ENCODE assay signal across 21 cellular contexts in genomic region chr2:225207026-225207425, GRCh38.
"Had no signal": no experiment of that assay in that cellular context is flagged by ENCODE, and none has a peak within 500 bp of the region (broad histone marks: within the 10 kb centered on the region; RNA-seq: fewer than 3 reads in every experiment).

No MANE protein-coding gene starts in this region.

- FAIRE-seq: endothelial cell of umbilical vein, TTC549 had no signal

- H3K4me1 Mint-ChIP-seq: activated CD4-positive, alpha-beta T cell treated with anti-CD3 and anti-CD28 coated beads, Interleukin-2, amount 10 ng/mL, durations not matched to agents 24 days and 14 days; memory B cell; naive thymus-derived CD4-positive, alpha-beta T cell had no signal

- ATAC-seq: left ventricle myocardium superior; mucosa of descending colon; naive thymus-derived CD4-positive, alpha-beta T cell; right cardiac atrium had no signal

- H3K9me3 Mint-ChIP-seq: activated CD4-positive, alpha-beta T cell treated with anti-CD3 and anti-CD28 coated beads, Interleukin-2, amount 10 ng/mL, durations not matched to agents 24 days and 14 days had no signal

- H3K36me3 Mint-ChIP-seq: memory B cell had no signal

- H3K27ac Mint-ChIP-seq: activated CD4-positive, alpha-beta T cell treated with anti-CD3 and anti-CD28 coated beads, Interleukin-2, amount 10 ng/mL, durations not matched to agents 24 days and 14 days; activated naive CD8-positive, alpha-beta T cell; memory B cell; naive thymus-derived CD4-positive, alpha-beta T cell; progenitor cell of endocrine pancreas had no signal

- H3K4me3 Mint-ChIP-seq: activated CD4-positive, alpha-beta T cell treated with anti-CD3 and anti-CD28 coated beads, Interleukin-2, amount 10 ng/mL, durations not matched to agents 24 days and 14 days; activated naive CD8-positive, alpha-beta T cell; memory B cell; naive thymus-derived CD4-positive, alpha-beta T cell had no signal

- DNase-seq: activated CD4-positive, alpha-beta T cell treated with anti-CD3 and anti-CD28 coated beads, Interleukin-2, amount 10 ng/mL, durations not matched to agents 24 days and 14 days; activated CD4-positive, CD25-positive, alpha-beta regulatory T cell; activated gamma-delta T cell treated with Interleukin-2 at 50 U/mL for 16 hours; amniotic stem cell; central memory CD4-positive, alpha-beta T cell; effector CD8-positive, alpha-beta T cell; foreskin fibroblast; kidney glomerular epithelial cell; left ventricle myocardium superior; mucosa of descending colon; naive thymus-derived CD4-positive, alpha-beta T cell; right cardiac atrium; stimulated activated CD4-positive, alpha-beta T cell treated with anti-CD3 and anti-CD28 coated beads, Interleukin-15, amount 100 ng/mL, for 24 hours; stimulated activated CD4-positive, alpha-beta T cell treated with anti-CD3 and anti-CD28 coated beads, Interleukin-4, amount 100 ng/mL, for 24 hours; stimulated activated naive CD4-positive, alpha-beta T cell; trophoblast cell had no signal
